In genomic region chr12:121799842-121800693, GRCh38 we compare ENCODE assay signal across 8 cellular contexts. TPM values are rescaled to one million over a fixed set of nuclear protein-coding genes. Genes with fewer than 3 reads are reported as not detected.
DNase-seq lines count a peak whose midpoint lies in the region; FAIRE-seq and TF ChIP-seq lines count a peak whose summit lies in the region.

No MANE protein-coding gene starts in this region.

- peak overlapping the region; percentile 88 to 95 (median 93) for H3K4me3 Mint-ChIP-seq in nephron

- DNase-seq in GM12891 (ENCODE audit: insufficient read length, low spot score) (peak; percentile 79), HTR-8/SVneo (ENCODE audit: insufficient read length, low spot score) (peak; percentile 73), RCC 7860 (ENCODE audit: low spot score) (peak; percentile 73), activated gamma-delta T cell treated with Interleukin-2 at 50 U/mL for 16 hours (peak; percentile 74), fibroblast of villous mesenchyme (ENCODE audit: low read depth) (peak; percentile 93), DMS114 treated with DMSO at 0.1 percent for 48 hours (lab: John Stamatoyannopoulos, UW; ENCODE audit: unreplicated experiment) (no peak)

- H3K4me1 Mint-ChIP-seq in nephron = peaks cover 31% of the 10 kb centered on the region

- H3K9me3 Mint-ChIP-seq in nephron = no peaks in the 10 kb centered on the region

- H3K36me3 Mint-ChIP-seq in nephron (ENCODE audit: low read depth) = peaks cover 28% of the 10 kb centered on the region

- peak; percentile 51; the same call in 1 of the 2 replicates for TF ChIP-seq POLR2A in GM12891 (IDR thresholded peaks at IDR 0.05; ENCODE audit: low read depth, low read length)

- TF ChIP-seq CTCF in fibroblast of villous mesenchyme (IDR thresholded peaks at IDR 0.05; ENCODE audit: insufficient read depth, low read depth, low read length) = peak; percentile 1
- TF ChIP-seq CTCF in nephron (IDR thresholded peaks at IDR 0.05; ENCODE audit: unreplicated experiment in 3 of 3) = no peak

- no peaks in the 10 kb centered on the region for H3K27me3 Mint-ChIP-seq in nephron (ENCODE audit: low read depth)

- H3K27ac Mint-ChIP-seq in nephron = peak overlapping the region; percentile 94 to 98 (median 97)

- peak overlapping the region; percentile 82 for H3K4me3 ChIP-seq in fibroblast of villous mesenchyme (ENCODE audit: low read depth, low read length)

- FAIRE-seq in GM12891 (lab: Jason Lieb, UNC) (peak; percentile 76), HTR-8/SVneo (lab: Jason Lieb, UNC) (no peak), RCC 7860 (lab: Jason Lieb, UNC) (no peak)

- peak overlapping the region; percentile 93 for H3K27ac ChIP-seq in temporal lobe (ENCODE audit: low read depth, low read length)

TF ChIP-seq in GM12891, 5 proteins besides CTCF, POLR2A, EP300 and RAD21:
- 0 out of 2 replicates have a peak, but pooled peaks have one; percentile 28 for TF ChIP-seq POLR2AphosphoS5 (IDR thresholded peaks at IDR 0.05; ENCODE audit: low read depth, low read length)
- peak; percentile 31; the same call in 1 of the 2 replicates for TF ChIP-seq SPI1 (IDR thresholded peaks at IDR 0.05; ENCODE audit: low read depth, low read length)
- peak; percentile 68 for TF ChIP-seq POU2F2 (IDR thresholded peaks at IDR 0.05; ENCODE audit: low read depth, low read length)
- no peak for TF ChIP-seq TAF1 (IDR thresholded peaks at IDR 0.05; ENCODE audit: low read depth, low read length)
TF ChIP-seq in GM12891: peak in this region for 3.

RNA-seq across cellular contexts. Expression of gene SETD1B, which starts 3.7 kb away (rescaled TPM):
- 3.1 TPM for polyA plus RNA-seq in GM12891 (2012; ENCODE audit: low read depth, missing spikeins)
- total RNA-seq in fibroblast of villous mesenchyme (4.7 and 5.2 TPM in 2 replicates), temporal lobe (7.1 TPM)

RNA-seq across cellular contexts. Expression of gene RHOF, which starts 6.6 kb away (rescaled TPM):
- 34.6 TPM for polyA plus RNA-seq in GM12891 (2012; ENCODE audit: low read depth, missing spikeins)
- total RNA-seq in fibroblast of villous mesenchyme (9.0 and 11.7 TPM in 2 replicates), temporal lobe (10.1 TPM)

RNA-seq across cellular contexts. Expression of gene HPD, which starts 58.6 kb away (rescaled TPM):
- polyA plus RNA-seq in GM12891 (2012; ENCODE audit: low read depth, missing spikeins) = 0.49 TPM
- not detected in 2 replicates for total RNA-seq in fibroblast of villous mesenchyme
- total RNA-seq in temporal lobe = not detected
